ENCODE assay signal across 17 cellular contexts in the genomic region with DNA sequence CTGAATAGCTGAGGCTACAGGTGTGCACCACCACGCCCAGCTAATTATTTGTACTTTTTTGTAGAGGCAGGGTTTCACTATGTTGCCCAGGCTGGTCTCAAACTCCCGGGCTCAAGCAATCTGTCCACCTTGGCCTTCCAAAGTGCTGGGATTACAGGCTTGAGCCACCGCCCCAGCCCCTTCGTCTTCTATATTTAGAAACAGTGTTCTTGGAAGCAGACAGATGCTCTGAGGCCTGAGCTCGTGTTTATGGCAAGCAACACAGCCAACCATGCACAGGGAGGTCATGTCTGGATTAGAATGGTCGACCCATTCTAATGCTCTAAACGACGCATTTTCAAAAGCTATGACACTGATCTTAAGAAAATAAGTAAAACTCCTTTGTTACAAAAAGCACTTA. TPM values are rescaled to one million over a fixed set of nuclear protein-coding genes. Genes with fewer than 3 reads are reported as not detected.
DNase-seq lines count a peak whose midpoint lies in the region; FAIRE-seq and TF ChIP-seq lines count a peak whose summit lies in the region.
"Had no signal": no experiment of that assay in that cellular context is flagged by ENCODE, and none has a peak within 500 bp of the region (broad histone marks: within the 10 kb centered on the region; RNA-seq: fewer than 3 reads in every experiment).

No MANE protein-coding gene starts in this region.

- H3K36me3 Mint-ChIP-seq in activated CD4-positive, alpha-beta memory T cell treated with anti-CD3 and anti-CD28 coated beads for 36 hours: peaks cover 6% of the 10 kb centered on the region
- H3K36me3 Mint-ChIP-seq: naive B cell had no signal

- no peaks in the 10 kb centered on the region for H3K27me3 Mint-ChIP-seq in activated CD4-positive, alpha-beta memory T cell treated with anti-CD3 and anti-CD28 coated beads for 36 hours
- H3K27me3 Mint-ChIP-seq: activated naive CD4-positive, alpha-beta T cell treated with anti-CD3 and anti-CD28 coated beads, Interleukin-2, amount 10 ng/mL, durations not matched to agents 7 days and 5 days; naive B cell; progenitor cell of endocrine pancreas had no signal

- no peak overlapping the region for H3K9ac ChIP-seq in subcutaneous abdominal adipose tissue (ENCODE audit: low read length in 5 of 5)

- H3K9me3 ChIP-seq in subcutaneous abdominal adipose tissue (ENCODE audit: control insufficient read depth in 5 of 5, low read length in 5 of 5): no peaks in the 10 kb centered on the region
- H3K9me3 ChIP-seq: breast epithelium, Peyer's patch, vagina had no signal

- POLR2A ChIA-PET in activated CD4-positive, alpha-beta memory T cell treated with anti-CD3 and anti-CD28 coated beads for 36 hours (lab: Charles Lee): interaction anchor here (0.9 kb wide), 1 partner anchor 12 kb away, joined by 3 read pairs; no protein-coding TSS in a partner anchor

- no peak for FAIRE-seq in HTR-8/SVneo (lab: Jason Lieb, UNC)
- FAIRE-seq: D721Med had no signal

- peaks cover 24 to 85% (median 50%) of the 10 kb centered on the region in 5 donors for H3K4me1 ChIP-seq in subcutaneous abdominal adipose tissue (ENCODE audit: control insufficient read depth in 5 of 5, insufficient read depth in 5 of 5, low read length in 5 of 5)

- CTCF ChIA-PET in activated CD4-positive, alpha-beta memory T cell treated with anti-CD3 and anti-CD28 coated beads for 36 hours (lab: Charles Lee): no interaction called here

- peaks cover 2 to 47% (median 38%) of the 10 kb centered on the region in 5 donors for H3K36me3 ChIP-seq in subcutaneous abdominal adipose tissue (ENCODE audit: control insufficient read depth in 5 of 5, insufficient read depth in 5 of 5, low read length in 5 of 5)
- H3K36me3 ChIP-seq: breast epithelium had no signal

- intact Hi-C loops in activated CD4-positive, alpha-beta memory T cell treated with anti-CD3 and anti-CD28 coated beads for 36 hours (cut with micrococcal nuclease): no loop called here

- peaks cover 36% of the 10 kb centered on the region for H3K4me1 Mint-ChIP-seq in activated CD4-positive, alpha-beta memory T cell treated with anti-CD3 and anti-CD28 coated beads for 36 hours (ENCODE audit: low read depth)

- no peak overlapping the region for H3K4me3 Mint-ChIP-seq in activated CD4-positive, alpha-beta memory T cell treated with anti-CD3 and anti-CD28 coated beads for 36 hours
- H3K4me3 Mint-ChIP-seq: activated naive CD4-positive, alpha-beta T cell treated with anti-CD3 and anti-CD28 coated beads, Interleukin-2, amount 10 ng/mL, durations not matched to agents 7 days and 5 days had no signal

- H3K27ac ChIP-seq in coronary artery (peak overlapping the region; percentile 28 to 76), subcutaneous abdominal adipose tissue (ENCODE audit: low read depth, low read length) (peak overlapping the region; percentile 54)
- H3K27ac ChIP-seq: vagina had no signal

- DNase-seq in NCI-H82 treated with DMSO at 0.1 percent for 48 hours (lab: John Stamatoyannopoulos, UW; ENCODE audit: unreplicated experiment): peak; percentile 22
- DNase-seq in coronary artery (ENCODE audit: low spot score): no peak
- peak; percentile 41 for DNase-seq in myocyte (ENCODE audit: low read depth)
- DNase-seq in activated CD4-positive, alpha-beta memory T cell treated with anti-CD3 and anti-CD28 coated beads for 36 hours: no peak
- no peak for DNase-seq in activated effector memory CD4-positive, alpha-beta T cell treated with Interleukin-2 at 50 U/mL for 16 hours
- no peak for DNase-seq in HTR-8/SVneo (ENCODE audit: insufficient read length, low spot score)
- DNase-seq: activated CD8-positive, alpha-beta memory T cell treated with anti-CD3 and anti-CD28 coated beads, Interleukin-2, amount 50 U/mL, for 4 hours; activated naive CD4-positive, alpha-beta T cell treated with anti-CD3 and anti-CD28 coated beads, Interleukin-2, amount 10 ng/mL, durations not matched to agents 7 days and 5 days; AML-193; naive B cell; Peyer's patch had no signal

- H3K9me3 Mint-ChIP-seq in activated CD4-positive, alpha-beta memory T cell treated with anti-CD3 and anti-CD28 coated beads for 36 hours: no peaks in the 10 kb centered on the region
- H3K9me3 Mint-ChIP-seq: activated naive CD4-positive, alpha-beta T cell treated with anti-CD3 and anti-CD28 coated beads, Interleukin-2, amount 10 ng/mL, durations not matched to agents 7 days and 5 days; naive B cell had no signal

- H3K27ac Mint-ChIP-seq in activated CD4-positive, alpha-beta memory T cell treated with anti-CD3 and anti-CD28 coated beads for 36 hours: no peak overlapping the region
- H3K27ac Mint-ChIP-seq: naive B cell, progenitor cell of endocrine pancreas had no signal

- H3K4me3 ChIP-seq in coronary artery: no peak overlapping the region
- peak overlapping the region in 1 of 5 donors; percentile 14 for H3K4me3 ChIP-seq in subcutaneous abdominal adipose tissue (ENCODE audit: low read depth in 1 of 5, low read length in 5 of 5)
- H3K4me3 ChIP-seq: breast epithelium, Peyer's patch, vagina had no signal

- no peaks in the 10 kb centered on the region for H3K27me3 ChIP-seq in subcutaneous abdominal adipose tissue (ENCODE audit: control insufficient read depth in 5 of 5, insufficient read depth in 4 of 5, low read length in 5 of 5)
- H3K27me3 ChIP-seq: breast epithelium, Peyer's patch, vagina had no signal

- no peak for TF ChIP-seq CTCF in coronary artery (IDR thresholded peaks at IDR 0.05)

RNA-seq across cellular contexts. Expression of gene TMEM204, which starts 16.6 kb away (rescaled TPM):
- total RNA-seq in myocyte: 0.45 TPM in 1 of 2 replicates, not detected in the other
- polyA plus RNA-seq in myocyte (2012): 0.29 TPM
- 10 to 100 TPM; 14.8 to 15.5 TPM for total RNA-seq in activated CD4-positive, alpha-beta memory T cell treated with anti-CD3 and anti-CD28 coated beads for 36 hours
- total RNA-seq: MCF 10A, progenitor cell of endocrine pancreas had no signal

RNA-seq across cellular contexts. Expression of gene TELO2, which starts 56.9 kb away (rescaled TPM):
- total RNA-seq in myocyte: 17.5 and 21.3 TPM in 2 replicates
- polyA plus RNA-seq in myocyte (2012): 20.3 TPM
- total RNA-seq in activated CD4-positive, alpha-beta memory T cell treated with anti-CD3 and anti-CD28 coated beads for 36 hours: 10 to 100 TPM; 62.6 to 63.2 TPM

Comparison
In these comparisons a context has a peak if more than half of its experiments do, and no peak if none do; other contexts are left out.
1. DNase-seq: peak in NCI-H82 treated with DMSO at 0.1 percent for 48 hours (single experiment) and myocyte (single experiment); none in coronary artery (single experiment), activated CD4-positive, alpha-beta memory T cell treated with anti-CD3 and anti-CD28 coated beads for 36 hours (single experiment), activated effector memory CD4-positive, alpha-beta T cell treated with Interleukin-2 at 50 U/mL for 16 hours (single experiment) and HTR-8/SVneo (single experiment).
2. RNA of gene TMEM204, which starts 16.6 kb away (total RNA-seq): 14.8 to 15.5 TPM in activated CD4-positive, alpha-beta memory T cell treated with anti-CD3 and anti-CD28 coated beads for 36 hours; 0.45 TPM in myocyte; every median in the first group is over 10 times any median in the second.